In the genomic region with DNA sequence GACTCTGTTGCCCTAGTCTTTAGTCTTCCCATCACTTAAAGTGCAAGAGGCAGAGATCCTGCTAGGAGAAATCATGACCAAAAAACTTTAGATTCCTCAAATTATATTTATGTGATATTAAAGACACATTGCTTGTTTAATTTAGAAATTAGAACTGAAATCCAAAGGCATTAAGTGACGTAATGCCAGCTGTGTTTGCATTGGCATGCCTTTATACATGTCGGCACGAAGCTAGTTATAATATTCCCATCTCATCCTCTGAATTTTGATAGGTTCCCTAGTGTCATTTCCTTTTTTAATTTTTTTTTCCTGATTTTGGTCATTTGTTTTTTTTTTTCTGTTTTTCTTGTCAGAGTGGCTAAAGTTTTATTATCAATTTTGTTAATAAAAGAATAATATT, we compare ENCODE assay signal across 26 cellular contexts.
"Had no signal": no experiment of that assay in that cellular context is flagged by ENCODE, and none has a peak within 500 bp of the region (broad histone marks: within the 10 kb centered on the region; RNA-seq: fewer than 3 reads in every experiment).

No MANE protein-coding gene starts in this region.

- H3K4me3 Mint-ChIP-seq: activated naive CD8-positive, alpha-beta T cell; activated T-cell treated with anti-CD3 and anti-CD28 coated beads, Interleukin-2, amount 50 U/mL, for 24 hours; activated T-helper 17 cell treated with anti-CD3 and anti-CD28 coated beads, Interleukin-2, amount 50 U/mL, for 72 hours; type B pancreatic cell had no signal

- FAIRE-seq: TTC549 had no signal

- H3K4me1 ChIP-seq: adrenal gland, gastroesophageal sphincter, prostate gland, spleen, vagina had no signal

- H3K36me3 ChIP-seq: adrenal gland, ascending aorta, cardiac muscle cell, gastroesophageal sphincter, prostate gland, spleen, thoracic aorta, vagina, WERI-Rb-1 had no signal

- H3K27me3 ChIP-seq: adrenal gland, ascending aorta, cardiac muscle cell, gastroesophageal sphincter, spleen, vagina had no signal

- H3K4me1 Mint-ChIP-seq: activated T-helper 17 cell treated with anti-CD3 and anti-CD28 coated beads, Interleukin-2, amount 50 U/mL, for 72 hours had no signal

- H3K36me3 Mint-ChIP-seq: type B pancreatic cell had no signal

- DNase-seq: activated CD4-positive, alpha-beta T cell treated with anti-CD3 and anti-CD28 coated beads for 1 hour; activated naive CD4-positive, alpha-beta T cell; activated T-cell treated with anti-CD3 and anti-CD28 coated beads, Interleukin-2, amount 50 U/mL, for 24 hours; adrenal gland; effector CD8-positive, alpha-beta T cell; head of caudate nucleus; hypothalamus; left cardiac atrium; mesenchymal stem cell; mucosa of descending colon; nucleus accumbens; spleen; stimulated activated CD4-positive, alpha-beta T cell treated with anti-CD3 and anti-CD28 coated beads, Interleukin-4, amount 100 ng/mL, for 1 hour; stimulated activated naive CD4-positive, alpha-beta T cell treated with Interleukin-2 at 50 U/mL for 16 hours; T-helper 1 cell; WERI-Rb-1 had no signal

- ATAC-seq: activated T-helper 17 cell treated with anti-CD3 and anti-CD28 coated beads, Interleukin-2, amount 50 U/mL, for 72 hours; gastroesophageal sphincter; left cardiac atrium; mucosa of descending colon had no signal

- H3K27me3 Mint-ChIP-seq: activated T-cell treated with anti-CD3 and anti-CD28 coated beads, Interleukin-2, amount 50 U/mL, for 24 hours; activated T-helper 17 cell treated with anti-CD3 and anti-CD28 coated beads, Interleukin-2, amount 50 U/mL, for 72 hours; type B pancreatic cell had no signal

- H3K27ac Mint-ChIP-seq: activated naive CD8-positive, alpha-beta T cell; activated T-cell treated with anti-CD3 and anti-CD28 coated beads, Interleukin-2, amount 50 U/mL, for 24 hours; activated T-helper 17 cell treated with anti-CD3 and anti-CD28 coated beads, Interleukin-2, amount 50 U/mL, for 72 hours; type B pancreatic cell had no signal

- H3K27ac ChIP-seq: adrenal gland, ascending aorta, cardiac muscle cell, gastroesophageal sphincter, prostate gland, spleen, thoracic aorta, vagina, WERI-Rb-1 had no signal

- H3K4me3 ChIP-seq: adrenal gland, ascending aorta, cardiac muscle cell, gastroesophageal sphincter, mucosa of descending colon, prostate gland, spleen, thoracic aorta, vagina had no signal

- H3K9me3 Mint-ChIP-seq: activated T-helper 17 cell treated with anti-CD3 and anti-CD28 coated beads, Interleukin-2, amount 50 U/mL, for 72 hours; type B pancreatic cell had no signal

- H3K9me3 ChIP-seq: adrenal gland, gastroesophageal sphincter, mucosa of descending colon, prostate gland, thoracic aorta, vagina had no signal
